1 cellular context compared by ENCODE assay signal in genomic region chr3:187741403-187742350, GRCh38.
TF ChIP-seq lines count a peak whose summit lies in the region.

No MANE protein-coding gene starts in this region.

TF ChIP-seq in IMR-90, 13 proteins besides CTCF, POLR2A, EP300 and RAD21:
- peak; percentile 15; the same call in 1 of the 2 replicates for TF ChIP-seq FOS (IDR thresholded peaks at IDR 0.05; ENCODE audit: low read depth, low read length)
- peak; percentile 25; the same call in 1 of the 2 replicates for TF ChIP-seq MAZ (IDR thresholded peaks at IDR 0.05; ENCODE audit: borderline replicate concordance, low read depth, low read length)
- TF ChIP-seq CEBPB (IDR thresholded peaks at IDR 0.05; ENCODE audit: low read depth, low read length): peak; percentile 80
- no peak for TF ChIP-seq RFX5 (IDR thresholded peaks at IDR 0.05; ENCODE audit: low read depth, low read length)
- TF ChIP-seq ELK1 (IDR thresholded peaks at IDR 0.05; ENCODE audit: borderline replicate concordance, low read depth, low read length): no peak
- peak; percentile 84 for TF ChIP-seq MXI1 (IDR thresholded peaks at IDR 0.05; ENCODE audit: borderline replicate concordance, low read depth, low read length)
- no peak for TF ChIP-seq RCOR1 (IDR thresholded peaks at IDR 0.05; ENCODE audit: insufficient replicate concordance, low read length)
- TF ChIP-seq USF2 (IDR thresholded peaks at IDR 0.05; ENCODE audit: low read depth, low read length): no peak
- TF ChIP-seq SMC3 (IDR thresholded peaks at IDR 0.05; ENCODE audit: low read depth, low read length): peak; percentile 79
- TF ChIP-seq CHD1 (IDR thresholded peaks at IDR 0.05; ENCODE audit: low read depth, low read length): no peak
- TF ChIP-seq BHLHE40 (IDR thresholded peaks at IDR 0.05; ENCODE audit: low read depth, low read length): peak; percentile 87
- TF ChIP-seq NFE2L2 (IDR thresholded peaks at IDR 0.05; ENCODE audit: low read depth, low read length): no peak
- no peak for TF ChIP-seq MAFK (IDR thresholded peaks at IDR 0.05; ENCODE audit: low read depth, low read length)
